Comparison of ENCODE assay signal across 16 cellular contexts in genomic region chr2:171141320-171141719, GRCh38. TPM values are rescaled to one million over a fixed set of nuclear protein-coding genes. Genes with fewer than 3 reads are reported as not detected.
A peak's percentile ranks its signal among the peaks of the same experiment; 100 is the strongest.
DNase-seq lines count a peak whose midpoint lies in the region; ATAC-seq and TF ChIP-seq lines count a peak whose summit lies in the region.
"Had no signal": no experiment of that assay in that cellular context is flagged by ENCODE, and none has a peak within 500 bp of the region (broad histone marks: within the 10 kb centered on the region; RNA-seq: fewer than 3 reads in every experiment).

No MANE protein-coding gene starts in this region.

- DNase-seq in natural killer cell (no peak), adipocyte (ENCODE audit: low read depth) (peak; percentile 24), iris pigment epithelial cell (ENCODE audit: low read depth) (peak; percentile 31), type B pancreatic cell (ENCODE audit: extremely low spot score, unreplicated experiment) (no peak), NCI-H748 treated with DMSO at 0.1 percent for 48 hours (lab: John Stamatoyannopoulos, UW) (no peak), GDM1 (lab: John Stamatoyannopoulos, UW) (no peak), tibial artery (no peak)
- no peak for DNase-seq in natural killer cell treated with Interleukin-12 subunit alpha and Interleukin-12 subunit beta and Interleukin-15 and Interleukin-18, amount 100 ng/mL, for 72 hours (ENCODE audit: low spot score)
- DNase-seq: activated CD4-positive, alpha-beta T cell treated with anti-CD3 and anti-CD28 coated beads, Interleukin-2, amount 50 U/mL, for 4 hours; activated naive CD8-positive, alpha-beta T cell treated with anti-CD3 and anti-CD28 coated beads, Interleukin-2, amount 10 ng/mL, durations not matched to agents 7 days and 5 days; AML-193; DND-41; NCI-H2081 treated with DMSO at 0.1 percent for 48 hours; stimulated activated CD4-positive, alpha-beta T cell treated with anti-CD3 and anti-CD28 coated beads, Interleukin-1b, Interleukin-23, amount 100 ng/mL, for 48 hours had no signal

- peak; percentile 52 to 85 (median 83) for ATAC-seq in natural killer cell
- no peak for ATAC-seq in natural killer cell treated with Interleukin-12 subunit alpha and Interleukin-12 subunit beta and Interleukin-15 and Interleukin-18, amount 100 ng/mL, for 72 hours

- H3K27me3 Mint-ChIP-seq in natural killer cell (ENCODE audit: low read depth in 2 of 2) = no peaks in the 10 kb centered on the region
- no peaks in the 10 kb centered on the region for H3K27me3 Mint-ChIP-seq in natural killer cell treated with Interleukin-12 subunit alpha and Interleukin-12 subunit beta and Interleukin-15 and Interleukin-18, amount 100 ng/mL, for 72 hours
- H3K27me3 Mint-ChIP-seq in type B pancreatic cell = no peaks in the 10 kb centered on the region
- H3K27me3 Mint-ChIP-seq: activated naive CD8-positive, alpha-beta T cell treated with anti-CD3 and anti-CD28 coated beads, Interleukin-2, amount 10 ng/mL, durations not matched to agents 7 days and 5 days; dendritic cell treated with granulocyte-macrophage colony-stimulating factor and Interleukin-4, amounts not matched to agents 40 ng/mL and 50 ng/mL, for 4 days had no signal

- peak overlapping the region; percentile 36 for H3K4me3 Mint-ChIP-seq in natural killer cell
- H3K4me3 Mint-ChIP-seq in natural killer cell treated with Interleukin-12 subunit alpha and Interleukin-12 subunit beta and Interleukin-15 and Interleukin-18, amount 100 ng/mL, for 72 hours = no peak overlapping the region
- H3K4me3 Mint-ChIP-seq in type B pancreatic cell = peak overlapping the region; percentile 16
- H3K4me3 Mint-ChIP-seq: activated naive CD8-positive, alpha-beta T cell treated with anti-CD3 and anti-CD28 coated beads, Interleukin-2, amount 10 ng/mL, durations not matched to agents 7 days and 5 days; dendritic cell treated with granulocyte-macrophage colony-stimulating factor and Interleukin-4, amounts not matched to agents 40 ng/mL and 50 ng/mL, for 4 days had no signal

- H3K36me3 Mint-ChIP-seq in natural killer cell (no peaks in the 10 kb centered on the region), type B pancreatic cell (no peaks in the 10 kb centered on the region)
- H3K36me3 Mint-ChIP-seq in natural killer cell treated with Interleukin-12 subunit alpha and Interleukin-12 subunit beta and Interleukin-15 and Interleukin-18, amount 100 ng/mL, for 72 hours = no peaks in the 10 kb centered on the region

- H3K9me3 Mint-ChIP-seq in natural killer cell (no peaks in the 10 kb centered on the region), type B pancreatic cell (peaks cover 4% of the 10 kb centered on the region)
- no peaks in the 10 kb centered on the region for H3K9me3 Mint-ChIP-seq in natural killer cell treated with Interleukin-12 subunit alpha and Interleukin-12 subunit beta and Interleukin-15 and Interleukin-18, amount 100 ng/mL, for 72 hours
- H3K9me3 Mint-ChIP-seq: activated naive CD8-positive, alpha-beta T cell treated with anti-CD3 and anti-CD28 coated beads, Interleukin-2, amount 10 ng/mL, durations not matched to agents 7 days and 5 days; dendritic cell treated with granulocyte-macrophage colony-stimulating factor and Interleukin-4, amounts not matched to agents 40 ng/mL and 50 ng/mL, for 4 days had no signal

- peaks cover 22% of the 10 kb centered on the region for H3K4me1 ChIP-seq in adipocyte (ENCODE audit: control insufficient read depth, insufficient read depth, low read length)
- H3K4me1 ChIP-seq in tibial artery = peaks cover 0 to 52% (median 3%) of the 10 kb centered on the region in 4 donors

- H3K27ac ChIP-seq in tibial artery = no peak overlapping the region
- H3K27ac ChIP-seq: KMS-11 had no signal

- H3K4me1 Mint-ChIP-seq in natural killer cell (peaks cover 61 to 71% of the 10 kb centered on the region in 2 donors), type B pancreatic cell (ENCODE audit: unreplicated experiment) (peaks cover 10% of the 10 kb centered on the region)
- peaks cover 35 to 51% of the 10 kb centered on the region in 2 donors for H3K4me1 Mint-ChIP-seq in natural killer cell treated with Interleukin-12 subunit alpha and Interleukin-12 subunit beta and Interleukin-15 and Interleukin-18, amount 100 ng/mL, for 72 hours (ENCODE audit: low read depth in 2 of 2)

- H3K9ac ChIP-seq in adipocyte (ENCODE audit: low read length) = no peak overlapping the region
- H3K9ac ChIP-seq: KMS-11 had no signal

- TF ChIP-seq CTCF in natural killer cell (IDR thresholded peaks at IDR 0.05) (no peak), type B pancreatic cell (conservative IDR thresholded peaks at IDR 0.05) (peak; percentile 56), tibial artery (IDR thresholded peaks at IDR 0.05) (no peak)

- intact Hi-C loops in natural killer cell (cut with micrococcal nuclease) = no loop called here
- intact Hi-C loops in tibial artery (cut with DNase I; ENCODE audit: low total_unique reads) = no loop called here

- no peaks in the 10 kb centered on the region for H3K9me3 ChIP-seq in adipocyte (ENCODE audit: control insufficient read depth, low read length)
- H3K9me3 ChIP-seq in tibial artery = no peaks in the 10 kb centered on the region

- H3K27me3 ChIP-seq in adipocyte (replicated peaks; ENCODE audit: control insufficient read depth, insufficient read depth, low read length) = no peaks in the 10 kb centered on the region
- H3K27me3 ChIP-seq in tibial artery = no peaks in the 10 kb centered on the region

- peak overlapping the region; percentile 33 to 47 for H3K27ac Mint-ChIP-seq in natural killer cell
- no peak overlapping the region for H3K27ac Mint-ChIP-seq in natural killer cell treated with Interleukin-12 subunit alpha and Interleukin-12 subunit beta and Interleukin-15 and Interleukin-18, amount 100 ng/mL, for 72 hours
- no peak overlapping the region for H3K27ac Mint-ChIP-seq in type B pancreatic cell
- H3K27ac Mint-ChIP-seq: activated naive CD8-positive, alpha-beta T cell treated with anti-CD3 and anti-CD28 coated beads, Interleukin-2, amount 10 ng/mL, durations not matched to agents 7 days and 5 days; dendritic cell treated with granulocyte-macrophage colony-stimulating factor and Interleukin-4, amounts not matched to agents 40 ng/mL and 50 ng/mL, for 4 days had no signal

- H3K4me3 ChIP-seq in adipocyte (ENCODE audit: low read length) (no peak overlapping the region), tibial artery (no peak overlapping the region)

- H3K36me3 ChIP-seq in adipocyte (ENCODE audit: control insufficient read depth, insufficient read depth, low read length, severe bottlenecking) (no peaks in the 10 kb centered on the region), tibial artery (no peaks in the 10 kb centered on the region)

RNA-seq across cellular contexts. Expression of gene TLK1, which starts 19.4 kb away (rescaled TPM):
- 100 to 1,000 TPM in 1 of 3 donors, 10 to 100 TPM in 2; 90.9 to 101 (median 91.2) TPM for total RNA-seq in natural killer cell
- 10 to 100 TPM; 59.5 to 76.3 TPM for total RNA-seq in natural killer cell treated with Interleukin-12 subunit alpha and Interleukin-12 subunit beta and Interleukin-15 and Interleukin-18, amount 100 ng/mL, for 72 hours
- 54.2 and 58.8 TPM in 2 replicates for total RNA-seq in type B pancreatic cell (ENCODE audit: low replicate concordance)

Comparison
In these comparisons a context has a peak if more than half of its experiments do, and no peak if none do; other contexts are left out.
1. ATAC-seq: peak in natural killer cell (3 of 3); none in natural killer cell treated with Interleukin-12 subunit alpha and Interleukin-12 subunit beta and Interleukin-15 and Interleukin-18, amount 100 ng/mL, for 72 hours (0 of 2).
2. H3K27ac Mint-ChIP-seq: peak in natural killer cell (2 of 2); none in natural killer cell treated with Interleukin-12 subunit alpha and Interleukin-12 subunit beta and Interleukin-15 and Interleukin-18, amount 100 ng/mL, for 72 hours (0 of 2) and type B pancreatic cell (single experiment).
3. DNase-seq: peak in adipocyte (single experiment) and iris pigment epithelial cell (single experiment); none in natural killer cell (single experiment), natural killer cell treated with Interleukin-12 subunit alpha and Interleukin-12 subunit beta and Interleukin-15 and Interleukin-18, amount 100 ng/mL, for 72 hours (single experiment), type B pancreatic cell (single experiment), NCI-H748 treated with DMSO at 0.1 percent for 48 hours (single experiment), GDM1 (single experiment) and tibial artery (0 of 2).